Comparison of ENCODE assay signal across 26 cellular contexts in the genomic region with DNA sequence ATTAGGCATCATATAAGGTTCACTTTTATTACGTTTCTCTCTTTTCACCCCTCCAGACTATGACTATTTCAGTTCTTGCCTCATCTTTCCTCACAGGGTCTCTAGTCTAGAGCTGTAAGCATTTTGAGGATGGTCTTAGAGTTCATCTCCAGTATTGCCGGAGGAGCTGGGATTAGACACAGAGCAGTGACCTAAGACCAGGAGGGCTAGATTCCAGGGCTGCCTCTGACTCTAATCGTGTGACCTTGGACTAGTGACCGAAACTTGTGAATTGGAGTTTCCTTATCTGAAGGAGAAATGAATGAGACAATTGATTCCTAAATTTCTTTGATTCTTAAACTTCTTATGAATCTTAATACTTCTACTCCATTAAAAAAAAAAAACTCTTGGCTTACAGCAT.
"Had no signal": no experiment of that assay in that cellular context is flagged by ENCODE, and none has a peak within 500 bp of the region (broad histone marks: within the 10 kb centered on the region; RNA-seq: fewer than 3 reads in every experiment).

No MANE protein-coding gene starts in this region.

- H3K4me1 ChIP-seq: ascending aorta, SJSA1 had no signal

- H3K27ac ChIP-seq: ascending aorta, cardiac muscle cell, KMS-11, PC-9, RWPE1, SJSA1 had no signal

- ATAC-seq: activated CD8-positive, alpha-beta T cell treated with anti-CD3 and anti-CD28 coated beads, Interleukin-2, amount 10 ng/mL, durations not matched to agents 7 days and 5 days had no signal

- H3K9me3 ChIP-seq: ascending aorta, SJSA1, SK-N-SH had no signal

- DNase-seq: activated CD4-positive, alpha-beta T cell treated with anti-CD3 and anti-CD28 coated beads, Interleukin-2, amount 10 ng/mL, durations not matched to agents 24 days and 14 days; activated CD4-positive, alpha-beta T cell treated with anti-CD3 and anti-CD28 coated beads, Interleukin-2, amount 50 U/mL, for 4 hours; activated CD8-positive, alpha-beta T cell treated with anti-CD3 and anti-CD28 coated beads, Interleukin-2, amount 10 ng/mL, durations not matched to agents 7 days and 5 days; activated gamma-delta T cell; activated naive CD4-positive, alpha-beta T cell treated with Interleukin-2 at 50 U/mL for 16 hours; activated naive CD8-positive, alpha-beta T cell treated with anti-CD3 and anti-CD28 coated beads, Interleukin-2, amount 10 ng/mL, durations not matched to agents 7 days and 5 days; activated T-cell treated with anti-CD3 and anti-CD28 coated beads, Interleukin-2, amount 50 U/mL, for 24 hours; amygdala; MM.1S; NCI-H1092; NCI-H1436 treated with DMSO at 0.1 percent for 48 hours; NCI-H2029; NCI-H2227 treated with DMSO at 0.1 percent for 48 hours; NCI-H446; NCI-H510A treated with DMSO at 0.1 percent for 48 hours; NCI-H526 treated with DMSO at 0.1 percent for 48 hours; NCI-H774; PC-9; SK-N-SH had no signal

- FAIRE-seq: RCC 7860, TTC549 had no signal

- H3K36me3 ChIP-seq: ascending aorta, cardiac muscle cell, SJSA1 had no signal

- H3K4me3 ChIP-seq: ascending aorta, cardiac muscle cell, PC-9, SJSA1 had no signal

- H3K27me3 ChIP-seq: ascending aorta, cardiac muscle cell had no signal
